Comparison of ENCODE assay signal across 1 cellular context in genomic region chr14:55026793-55027560, GRCh38.
TF ChIP-seq lines count a peak whose summit lies in the region.

Gene SOCS4 (plus strand): TSS chr14:55027236. CDS start chr14:55043042, 15,806 bp downstream.
Gene WDHD1 (minus strand): TSS chr14:55027099. CDS start chr14:55026787, 312 bp downstream.

TF ChIP-seq in HEK293, 187 proteins besides CTCF, POLR2A, EP300 and RAD21 (continued from another document and continues in another):
- TF ChIP-seq ZNF138 (tag by site-specific recombination; IDR thresholded peaks at IDR 0.05; ENCODE audit: borderline replicate concordance) = no peak
- TF ChIP-seq, protein P1, sequence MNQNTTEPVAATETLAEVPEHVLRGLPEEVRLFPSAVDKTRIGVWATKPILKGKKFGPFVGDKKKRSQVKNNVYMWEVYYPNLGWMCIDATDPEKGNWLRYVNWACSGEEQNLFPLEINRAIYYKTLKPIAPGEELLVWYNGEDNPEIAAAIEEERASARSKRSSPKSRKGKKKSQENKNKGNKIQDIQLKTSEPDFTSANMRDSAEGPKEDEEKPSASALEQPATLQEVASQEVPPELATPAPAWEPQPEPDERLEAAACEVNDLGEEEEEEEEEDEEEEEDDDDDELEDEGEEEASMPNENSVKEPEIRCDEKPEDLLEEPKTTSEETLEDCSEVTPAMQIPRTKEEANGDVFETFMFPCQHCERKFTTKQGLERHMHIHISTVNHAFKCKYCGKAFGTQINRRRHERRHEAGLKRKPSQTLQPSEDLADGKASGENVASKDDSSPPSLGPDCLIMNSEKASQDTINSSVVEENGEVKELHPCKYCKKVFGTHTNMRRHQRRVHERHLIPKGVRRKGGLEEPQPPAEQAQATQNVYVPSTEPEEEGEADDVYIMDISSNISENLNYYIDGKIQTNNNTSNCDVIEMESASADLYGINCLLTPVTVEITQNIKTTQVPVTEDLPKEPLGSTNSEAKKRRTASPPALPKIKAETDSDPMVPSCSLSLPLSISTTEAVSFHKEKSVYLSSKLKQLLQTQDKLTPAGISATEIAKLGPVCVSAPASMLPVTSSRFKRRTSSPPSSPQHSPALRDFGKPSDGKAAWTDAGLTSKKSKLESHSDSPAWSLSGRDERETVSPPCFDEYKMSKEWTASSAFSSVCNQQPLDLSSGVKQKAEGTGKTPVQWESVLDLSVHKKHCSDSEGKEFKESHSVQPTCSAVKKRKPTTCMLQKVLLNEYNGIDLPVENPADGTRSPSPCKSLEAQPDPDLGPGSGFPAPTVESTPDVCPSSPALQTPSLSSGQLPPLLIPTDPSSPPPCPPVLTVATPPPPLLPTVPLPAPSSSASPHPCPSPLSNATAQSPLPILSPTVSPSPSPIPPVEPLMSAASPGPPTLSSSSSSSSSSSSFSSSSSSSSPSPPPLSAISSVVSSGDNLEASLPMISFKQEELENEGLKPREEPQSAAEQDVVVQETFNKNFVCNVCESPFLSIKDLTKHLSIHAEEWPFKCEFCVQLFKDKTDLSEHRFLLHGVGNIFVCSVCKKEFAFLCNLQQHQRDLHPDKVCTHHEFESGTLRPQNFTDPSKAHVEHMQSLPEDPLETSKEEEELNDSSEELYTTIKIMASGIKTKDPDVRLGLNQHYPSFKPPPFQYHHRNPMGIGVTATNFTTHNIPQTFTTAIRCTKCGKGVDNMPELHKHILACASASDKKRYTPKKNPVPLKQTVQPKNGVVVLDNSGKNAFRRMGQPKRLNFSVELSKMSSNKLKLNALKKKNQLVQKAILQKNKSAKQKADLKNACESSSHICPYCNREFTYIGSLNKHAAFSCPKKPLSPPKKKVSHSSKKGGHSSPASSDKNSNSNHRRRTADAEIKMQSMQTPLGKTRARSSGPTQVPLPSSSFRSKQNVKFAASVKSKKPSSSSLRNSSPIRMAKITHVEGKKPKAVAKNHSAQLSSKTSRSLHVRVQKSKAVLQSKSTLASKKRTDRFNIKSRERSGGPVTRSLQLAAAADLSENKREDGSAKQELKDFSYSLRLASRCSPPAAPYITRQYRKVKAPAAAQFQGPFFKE (tag by site-specific recombination; IDR thresholded peaks at IDR 0.05; ENCODE audit: borderline replicate concordance) = no peak
- TF ChIP-seq ZFP37 (tag by site-specific recombination; IDR thresholded peaks at IDR 0.05) = peak; percentile 25; the same call in 1 of the 2 replicates
- peak; percentile 68 for TF ChIP-seq ZBTB26 (tag by site-specific recombination; optimal IDR thresholded peaks at IDR 0.05)
- TF ChIP-seq ZNF560 (tag by site-specific recombination; IDR thresholded peaks at IDR 0.05; ENCODE audit: borderline replicate concordance) = no peak
- peak; percentile 69 for TF ChIP-seq EGR2 (tag by site-specific recombination; IDR thresholded peaks at IDR 0.05; ENCODE audit: low read depth)
- TF ChIP-seq IKZF3 (tag by site-specific recombination; IDR thresholded peaks at IDR 0.05) = peak; percentile 70
- TF ChIP-seq ZNF621 (tag by site-specific recombination; IDR thresholded peaks at IDR 0.05) = no peak
- TF ChIP-seq ZNF623 (tag by site-specific recombination; IDR thresholded peaks at IDR 0.05) = 0 out of 2 replicates have a peak, but pooled peaks have one; percentile 10
- TF ChIP-seq ZNF501 (tag by site-specific recombination; IDR thresholded peaks at IDR 0.05) = peak; percentile 83; the same call in 1 of the 2 replicates
- peak; percentile 60; the same call in 1 of the 2 replicates for TF ChIP-seq REPIN1 (tag by site-specific recombination; IDR thresholded peaks at IDR 0.05; ENCODE audit: low read depth)
- peak; percentile 71; the same call in 1 of the 2 replicates for TF ChIP-seq KLF1 (tag by site-specific recombination; IDR thresholded peaks at IDR 0.05)
- peak; percentile 60 for TF ChIP-seq SP3 (tag by site-specific recombination; IDR thresholded peaks at IDR 0.05)
- peak; percentile 89 for TF ChIP-seq ZBTB11 (tag by site-specific recombination; conservative IDR thresholded peaks at IDR 0.05; ENCODE audit: low read depth)
- TF ChIP-seq PRDM10 (tag by site-specific recombination; IDR thresholded peaks at IDR 0.05) = peak; percentile 86
- TF ChIP-seq, protein P2, sequence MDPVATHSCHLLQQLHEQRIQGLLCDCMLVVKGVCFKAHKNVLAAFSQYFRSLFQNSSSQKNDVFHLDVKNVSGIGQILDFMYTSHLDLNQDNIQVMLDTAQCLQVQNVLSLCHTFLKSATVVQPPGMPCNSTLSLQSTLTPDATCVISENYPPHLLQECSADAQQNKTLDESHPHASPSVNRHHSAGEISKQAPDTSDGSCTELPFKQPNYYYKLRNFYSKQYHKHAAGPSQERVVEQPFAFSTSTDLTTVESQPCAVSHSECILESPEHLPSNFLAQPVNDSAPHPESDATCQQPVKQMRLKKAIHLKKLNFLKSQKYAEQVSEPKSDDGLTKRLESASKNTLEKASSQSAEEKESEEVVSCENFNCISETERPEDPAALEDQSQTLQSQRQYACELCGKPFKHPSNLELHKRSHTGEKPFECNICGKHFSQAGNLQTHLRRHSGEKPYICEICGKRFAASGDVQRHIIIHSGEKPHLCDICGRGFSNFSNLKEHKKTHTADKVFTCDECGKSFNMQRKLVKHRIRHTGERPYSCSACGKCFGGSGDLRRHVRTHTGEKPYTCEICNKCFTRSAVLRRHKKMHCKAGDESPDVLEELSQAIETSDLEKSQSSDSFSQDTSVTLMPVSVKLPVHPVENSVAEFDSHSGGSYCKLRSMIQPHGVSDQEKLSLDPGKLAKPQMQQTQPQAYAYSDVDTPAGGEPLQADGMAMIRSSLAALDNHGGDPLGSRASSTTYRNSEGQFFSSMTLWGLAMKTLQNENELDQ (tag by site-specific recombination; IDR thresholded peaks at IDR 0.05; ENCODE audit: low read depth) = no peak
- TF ChIP-seq, protein P3, sequence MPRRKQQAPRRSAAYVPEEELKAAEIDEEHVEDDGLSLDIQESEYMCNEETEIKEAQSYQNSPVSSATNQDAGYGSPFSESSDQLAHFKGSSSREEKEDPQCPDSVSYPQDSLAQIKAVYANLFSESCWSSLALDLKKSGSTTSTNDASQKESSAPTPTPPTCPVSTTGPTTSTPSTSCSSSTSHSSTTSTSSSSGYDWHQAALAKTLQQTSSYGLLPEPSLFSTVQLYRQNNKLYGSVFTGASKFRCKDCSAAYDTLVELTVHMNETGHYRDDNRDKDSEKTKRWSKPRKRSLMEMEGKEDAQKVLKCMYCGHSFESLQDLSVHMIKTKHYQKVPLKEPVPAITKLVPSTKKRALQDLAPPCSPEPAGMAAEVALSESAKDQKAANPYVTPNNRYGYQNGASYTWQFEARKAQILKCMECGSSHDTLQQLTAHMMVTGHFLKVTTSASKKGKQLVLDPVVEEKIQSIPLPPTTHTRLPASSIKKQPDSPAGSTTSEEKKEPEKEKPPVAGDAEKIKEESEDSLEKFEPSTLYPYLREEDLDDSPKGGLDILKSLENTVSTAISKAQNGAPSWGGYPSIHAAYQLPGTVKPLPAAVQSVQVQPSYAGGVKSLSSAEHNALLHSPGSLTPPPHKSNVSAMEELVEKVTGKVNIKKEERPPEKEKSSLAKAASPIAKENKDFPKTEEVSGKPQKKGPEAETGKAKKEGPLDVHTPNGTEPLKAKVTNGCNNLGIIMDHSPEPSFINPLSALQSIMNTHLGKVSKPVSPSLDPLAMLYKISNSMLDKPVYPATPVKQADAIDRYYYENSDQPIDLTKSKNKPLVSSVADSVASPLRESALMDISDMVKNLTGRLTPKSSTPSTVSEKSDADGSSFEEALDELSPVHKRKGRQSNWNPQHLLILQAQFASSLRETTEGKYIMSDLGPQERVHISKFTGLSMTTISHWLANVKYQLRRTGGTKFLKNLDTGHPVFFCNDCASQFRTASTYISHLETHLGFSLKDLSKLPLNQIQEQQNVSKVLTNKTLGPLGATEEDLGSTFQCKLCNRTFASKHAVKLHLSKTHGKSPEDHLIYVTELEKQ (tag by site-specific recombination; IDR thresholded peaks at IDR 0.05; ENCODE audit: borderline replicate concordance) = 0 out of 2 replicates have a peak, but pooled peaks have one; percentile 7
- peak; percentile 65; the same call in 1 of the 2 replicates for TF ChIP-seq INSM2 (tag by site-specific recombination; IDR thresholded peaks at IDR 0.05)
- TF ChIP-seq ZFHX2 (tag by site-specific recombination; conservative IDR thresholded peaks at IDR 0.05) = peak; percentile 89
- TF ChIP-seq BCL11A (tag by site-specific recombination; IDR thresholded peaks at IDR 0.05; ENCODE audit: low read depth) = peak; percentile 52; the same call in 1 of the 2 replicates
- TF ChIP-seq, protein P4, sequence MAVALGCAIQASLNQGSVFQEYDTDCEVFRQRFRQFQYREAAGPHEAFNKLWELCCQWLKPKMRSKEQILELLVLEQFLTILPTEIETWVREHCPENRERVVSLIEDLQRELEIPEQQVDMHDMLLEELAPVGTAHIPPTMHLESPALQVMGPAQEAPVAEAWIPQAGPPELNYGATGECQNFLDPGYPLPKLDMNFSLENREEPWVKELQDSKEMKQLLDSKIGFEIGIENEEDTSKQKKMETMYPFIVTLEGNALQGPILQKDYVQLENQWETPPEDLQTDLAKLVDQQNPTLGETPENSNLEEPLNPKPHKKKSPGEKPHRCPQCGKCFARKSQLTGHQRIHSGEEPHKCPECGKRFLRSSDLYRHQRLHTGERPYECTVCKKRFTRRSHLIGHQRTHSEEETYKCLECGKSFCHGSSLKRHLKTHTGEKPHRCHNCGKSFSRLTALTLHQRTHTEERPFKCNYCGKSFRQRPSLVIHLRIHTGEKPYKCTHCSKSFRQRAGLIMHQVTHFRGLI (tag by site-specific recombination; IDR thresholded peaks at IDR 0.05) = peak; percentile 58; the same call in 1 of the 2 replicates
- no peak for TF ChIP-seq MEIS1 (CRISPR knock-in tag; IDR thresholded peaks at IDR 0.05; ENCODE audit: borderline replicate concordance)
- TF ChIP-seq HOXC10 (CRISPR knock-in tag; IDR thresholded peaks at IDR 0.05) = no peak
- TF ChIP-seq WT1 (tag by site-specific recombination; IDR thresholded peaks at IDR 0.05) = peak; percentile 74
- peak; percentile 84 for TF ChIP-seq ZXDB (tag by site-specific recombination; IDR thresholded peaks at IDR 0.05)
- no peak for TF ChIP-seq ZNF404 (tag by site-specific recombination; IDR thresholded peaks at IDR 0.05)
- TF ChIP-seq ZNF121 (tag by site-specific recombination; IDR thresholded peaks at IDR 0.05) = 0 out of 2 replicates have a peak, but pooled peaks have one; percentile 20
- TF ChIP-seq ZNF830 (tag by site-specific recombination; IDR thresholded peaks at IDR 0.05; ENCODE audit: low read depth) = no peak
- peak; percentile 89; the same call in 1 of the 2 replicates for TF ChIP-seq TRIM28 (IDR thresholded peaks at IDR 0.05; ENCODE audit: borderline replicate concordance, low read length)
